8 cellular contexts compared by ENCODE assay signal in the genomic region with DNA sequence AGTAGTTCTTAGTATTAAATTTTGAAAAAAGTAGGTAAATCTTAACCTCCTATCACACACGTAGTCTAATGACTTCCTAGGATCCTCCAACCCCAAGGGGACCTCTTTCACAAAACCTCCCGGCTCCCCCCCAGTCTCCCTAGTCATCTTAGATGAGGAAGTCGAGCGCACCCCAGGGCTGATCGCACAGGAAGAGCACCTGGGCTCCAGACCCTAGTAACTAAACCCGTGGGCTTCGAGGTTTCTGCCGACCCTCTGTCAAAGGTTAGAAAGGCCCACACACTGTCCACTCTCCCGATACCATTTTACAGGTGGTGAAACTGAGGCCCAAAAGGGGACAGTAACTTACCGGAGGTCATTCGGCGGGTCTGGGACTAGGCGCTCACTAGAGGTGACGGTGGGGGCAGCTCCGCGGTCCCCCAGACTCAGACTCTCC. TPM values are rescaled to one million over a fixed set of nuclear protein-coding genes. Genes with fewer than 3 reads are reported as not detected.
DNase-seq lines count a peak whose midpoint lies in the region; ATAC-seq, FAIRE-seq and TF ChIP-seq lines count a peak whose summit lies in the region.

No MANE protein-coding gene starts in this region.

- CTCF ChIA-PET in A673 (lab: Charles Lee), result interaction anchor here (0.5 to 0.8 kb wide), 2 partner anchors 56 to 470 kb away, joined by 3 to 5 read pairs; no protein-coding TSS in a partner anchor

- no peak for TF ChIP-seq CTCF in A673 (conservative IDR thresholded peaks at IDR 0.05; ENCODE audit: low read depth, low read length)
- TF ChIP-seq CTCF in chondrocyte (IDR thresholded peaks at IDR 0.05), result no peak
- TF ChIP-seq CTCF in liver (IDR thresholded peaks at IDR 0.05; ENCODE audit: low read depth, low read length, missing input control), result no peak

- peaks cover 31% of the 10 kb centered on the region for H3K36me3 Mint-ChIP-seq in T-helper 2 cell treated with Interferon-gamma antibody and Interleukin-4, amounts not matched to agents 5 μg/mL and 100 μg/mL, for 36 hours (ENCODE audit: low read depth)
- H3K36me3 Mint-ChIP-seq in chondrocyte (ENCODE audit: low read depth), result peaks cover 10% of the 10 kb centered on the region

- peaks cover 54% of the 10 kb centered on the region for H3K4me1 Mint-ChIP-seq in T-helper 2 cell treated with Interferon-gamma antibody and Interleukin-4, amounts not matched to agents 5 μg/mL and 100 μg/mL, for 36 hours (ENCODE audit: low read depth)
- peaks cover 49% of the 10 kb centered on the region for H3K4me1 Mint-ChIP-seq in chondrocyte (ENCODE audit: low read depth)

- POLR2A ChIA-PET in A673 (lab: Charles Lee; ENCODE audit: low non-redundant PET), result interaction anchor here (0.6 to 0.8 kb wide), 2 partner anchors 33 to 232 kb away, joined by 3 read pairs; no protein-coding TSS in a partner anchor

- H3K27me3 Mint-ChIP-seq in T-helper 2 cell treated with Interferon-gamma antibody and Interleukin-4, amounts not matched to agents 5 μg/mL and 100 μg/mL, for 36 hours (ENCODE audit: low read depth), result no peaks in the 10 kb centered on the region
- H3K27me3 Mint-ChIP-seq in chondrocyte (ENCODE audit: low read depth), result no peaks in the 10 kb centered on the region

- peak overlapping the region; percentile 93 for H3K4me3 Mint-ChIP-seq in T-helper 2 cell treated with Interferon-gamma antibody and Interleukin-4, amounts not matched to agents 5 μg/mL and 100 μg/mL, for 36 hours
- H3K4me3 Mint-ChIP-seq in chondrocyte (ENCODE audit: unreplicated experiment), result peak overlapping the region; percentile 95

- H3K36me3 ChIP-seq in A673 (ENCODE audit: insufficient read depth, low read length, poor library complexity, severe bottlenecking), result peaks cover 35% of the 10 kb centered on the region
- H3K36me3 ChIP-seq in liver (ENCODE audit: control insufficient read depth in 4 of 4, insufficient read depth in 3 of 4, low read depth in 1 of 4, low read length in 3 of 4), result peaks cover 0 to 16% (median 7%) of the 10 kb centered on the region in 4 donors

- intact Hi-C loops in A673 (cut with micrococcal nuclease; ENCODE audit: unreplicated experiment), result no loop called here

- peaks cover 24% of the 10 kb centered on the region for H3K4me1 ChIP-seq in A673 (ENCODE audit: insufficient read depth, low read length, poor library complexity, severe bottlenecking)
- H3K4me1 ChIP-seq in liver (ENCODE audit: control insufficient read depth in 4 of 4, insufficient read depth in 4 of 4, low read length in 3 of 4), result peaks cover 0 to 69% (median 42%) of the 10 kb centered on the region in 4 donors

- TF ChIP-seq RAD21 in liver (IDR thresholded peaks at IDR 0.05), result no peak

- H3K4me3 ChIP-seq in A673 (ENCODE audit: low read depth, low read length, poor library complexity, severe bottlenecking) (peak overlapping the region; percentile 79), liver (ENCODE audit: low read depth in 1 of 3, low read length in 3 of 3) (peak overlapping the region; percentile 72 to 89 (median 72))

- no peak for FAIRE-seq in HTR-8/SVneo (lab: Jason Lieb, UNC)

- H3K27ac ChIP-seq in A673 (ENCODE audit: low read depth, low read length, poor library complexity, severe bottlenecking) (peak overlapping the region; percentile 81), liver (ENCODE audit: low read depth in 1 of 2, low read length in 2 of 2) (peak overlapping the region; percentile 74 to 87)

- peak overlapping the region; percentile 99 for H3K27ac Mint-ChIP-seq in T-helper 2 cell treated with Interferon-gamma antibody and Interleukin-4, amounts not matched to agents 5 μg/mL and 100 μg/mL, for 36 hours
- peak overlapping the region; percentile 99 for H3K27ac Mint-ChIP-seq in chondrocyte (ENCODE audit: unreplicated experiment)

- peak overlapping the region; percentile 66 to 77 for H3K9ac ChIP-seq in liver (ENCODE audit: low read depth in 1 of 2, low read length in 2 of 2)

- peak; percentile 35 for DNase-seq in A673 (ENCODE audit: low spot score)
- peak; percentile 41 for DNase-seq in HTR-8/SVneo (ENCODE audit: insufficient read length, low spot score)
- no peak for DNase-seq in T-helper 2 cell treated with Interferon-gamma antibody and Interleukin-4, amounts not matched to agents 5 μg/mL and 100 μg/mL, for 36 hours (ENCODE audit: low spot score)
- DNase-seq in chondrocyte (ENCODE audit: low spot score), result no peak
- DNase-seq in stimulated activated CD8-positive, alpha-beta memory T cell treated with anti-CD3 and anti-CD28 coated beads, Interleukin-4, amount 100 ng/mL, for 1 hour (ENCODE audit: low read depth in 2 of 2, low spot score in 1 of 2), result peak; percentile 9 to 14
- no peak for DNase-seq in dedifferentiated amniotic fluid mesenchymal stem cell (ENCODE audit: extremely low spot score)

- TSS peak; percentile 48 for BruUV-seq in A673 (replicated peaks; lab: Mats Ljungman, UMichigan)

- under 1% methylated on average over 16 of the region's 16 CpGs for WGBS in liver

- peak; percentile 18 for ATAC-seq in GM19043 (IDR thresholded peaks at IDR 0.05; ENCODE audit: low read depth, unreplicated experiment)

- H3K9me3 ChIP-seq in A673 (ENCODE audit: low read depth, low read length, poor library complexity, severe bottlenecking), result no peaks in the 10 kb centered on the region
- H3K9me3 ChIP-seq in liver (ENCODE audit: control insufficient read depth in 4 of 4, low read length in 3 of 4), result no peaks in the 10 kb centered on the region

- H3K9me3 Mint-ChIP-seq in T-helper 2 cell treated with Interferon-gamma antibody and Interleukin-4, amounts not matched to agents 5 μg/mL and 100 μg/mL, for 36 hours, result no peaks in the 10 kb centered on the region
- no peaks in the 10 kb centered on the region for H3K9me3 Mint-ChIP-seq in chondrocyte (ENCODE audit: low read depth)

- no peaks in the 10 kb centered on the region for H3K27me3 ChIP-seq in A673 (replicated peaks; ENCODE audit: insufficient read depth, low read depth, low read length, poor library complexity)
- H3K27me3 ChIP-seq in liver (ENCODE audit: control insufficient read depth in 4 of 4, insufficient read depth in 4 of 4, low read length in 3 of 4), result no peaks in the 10 kb centered on the region

TF ChIP-seq in liver, 16 proteins besides CTCF, POLR2A, EP300 and RAD21:
- no peak for TF ChIP-seq HNF4A (conservative IDR thresholded peaks at IDR 0.05)
- no peak for TF ChIP-seq FOXA1 (IDR thresholded peaks at IDR 0.05)
- TF ChIP-seq ATF3 (IDR thresholded peaks at IDR 0.05), result no peak
- TF ChIP-seq NR2F2 (IDR thresholded peaks at IDR 0.05), result no peak
- no peak for TF ChIP-seq GABPA (IDR thresholded peaks at IDR 0.05 in 1 of 2, conservative IDR thresholded peaks at IDR 0.05 in 1 of 2)
- no peak for TF ChIP-seq ZBTB33 (IDR thresholded peaks at IDR 0.05)

RNA-seq across cellular contexts. Expression of gene MBD4, which starts 0.3 kb away (rescaled TPM):
- 43.7 and 50.9 TPM in 2 replicates for total RNA-seq in A673 (2021)
- 20.0 to 29.5 TPM (median 20.6 TPM) in 3 replicates for total RNA-seq in chondrocyte
- 10 to 100 TPM; 16.9 to 17.1 TPM for total RNA-seq in liver
- polyA plus RNA-seq in liver, result 10 to 100 TPM; 17.4 to 24.8 TPM

RNA-seq across cellular contexts. Expression of gene IFT122, which starts 0.6 kb away (rescaled TPM):
- total RNA-seq in A673 (2021) (44.0 and 48.2 TPM in 2 replicates), chondrocyte (16.2 to 29.1 TPM (median 17.5 TPM) in 3 replicates), liver (10 to 100 TPM; 14.9 to 25.8 TPM)
- polyA plus RNA-seq in liver, result 1 to 10 TPM; 3.3 to 6.3 TPM

RNA-seq across cellular contexts. Expression of gene EFCAB12, which starts 11.0 kb away (rescaled TPM):
- total RNA-seq in A673 (2021) (0.71 and 1.2 TPM in 2 replicates), chondrocyte (0.10 TPM in 1 of 3 replicates, not detected in the others), liver (under 1 TPM; 0.37 to 0.67 TPM)
- polyA plus RNA-seq in liver, result 1 to 10 TPM in 1 of 2 donors, under 1 TPM in 1; 0.62 to 2.4 TPM

Comparison
In these comparisons a context has a peak if more than half of its experiments do, and no peak if none do; other contexts are left out.
1. DNase-seq: peak in A673 (single experiment), HTR-8/SVneo (single experiment) and stimulated activated CD8-positive, alpha-beta memory T cell treated with anti-CD3 and anti-CD28 coated beads, Interleukin-4, amount 100 ng/mL, for 1 hour (2 of 2); none in T-helper 2 cell treated with Interferon-gamma antibody and Interleukin-4, amounts not matched to agents 5 μg/mL and 100 μg/mL, for 36 hours (single experiment), chondrocyte (single experiment) and dedifferentiated amniotic fluid mesenchymal stem cell (single experiment).